ENCODE assay signal across 1 cellular context in genomic region chrX:48782795-48783194, GRCh38.
A peak's percentile ranks its signal among the peaks of the same experiment; 100 is the strongest.
TF ChIP-seq lines count a peak whose summit lies in the region.

No MANE protein-coding gene starts in this region.

TF ChIP-seq in K562, 482 proteins besides CTCF, POLR2A, EP300 and RAD21 (continued from another document):
- TF ChIP-seq ZBTB11 (CRISPR knock-in tag; IDR thresholded peaks at IDR 0.05) (peak in 1 of 3 experiments; percentile 80; a peak in 2 of 6 replicates), HOMEZ (CRISPR knock-in tag; IDR thresholded peaks at IDR 0.05) (no peak), CREM (IDR thresholded peaks at IDR 0.05; ENCODE audit: low read depth) (peak; percentile 79), HBP1 (CRISPR knock-in tag; IDR thresholded peaks at IDR 0.05) (no peak), PTBP1 (IDR thresholded peaks at IDR 0.05; ENCODE audit: low read depth, low read length) (peak; percentile 77; the same call in 1 of the 2 replicates), LEF1 (IDR thresholded peaks at IDR 0.05) (peak; percentile 97), SAFB2 (IDR thresholded peaks at IDR 0.05; ENCODE audit: borderline replicate concordance, low read depth, low read length, severe bottlenecking) (no peak), EP400 (IDR thresholded peaks at IDR 0.05) (no peak), STAT5A (IDR thresholded peaks at IDR 0.05; ENCODE audit: borderline replicate concordance, low read length) (peak; percentile 86), SIRT6 (IDR thresholded peaks at IDR 0.05; ENCODE audit: low read depth, low read length) (no peak), HMG20A (CRISPR knock-in tag; conservative IDR thresholded peaks at IDR 0.05) (no peak), NBN (IDR thresholded peaks at IDR 0.05; ENCODE audit: low read depth) (peak; percentile 66), TCF7L2 (IDR thresholded peaks at IDR 0.05; ENCODE audit: low read depth, low read length) (no peak), CXXC5 (CRISPR knock-in tag; IDR thresholded peaks at IDR 0.05) (peak; percentile 86), PHB (CRISPR knock-in tag; IDR thresholded peaks at IDR 0.05) (no peak), PURB (CRISPR knock-in tag; IDR thresholded peaks at IDR 0.05; ENCODE audit: low read depth) (no peak), MEF2A (IDR thresholded peaks at IDR 0.05; ENCODE audit: control insufficient read depth, low read depth, low read length) (peak; percentile 59; the same call in 1 of the 2 replicates), SFPQ (IDR thresholded peaks at IDR 0.05; ENCODE audit: low read depth, low read length) (no peak), HCFC1 (IDR thresholded peaks at IDR 0.05; ENCODE audit: low read depth, low read length) (no peak), PYGO2 (tag; IDR thresholded peaks at IDR 0.05) (peak; percentile 63; the same call in 1 of the 2 replicates), POLR2G (IDR thresholded peaks at IDR 0.05; ENCODE audit: low read depth, low read length) (peak; percentile 59), TRIM25 (IDR thresholded peaks at IDR 0.05; ENCODE audit: borderline replicate concordance) (no peak), CEBPB (tag; IDR thresholded peaks at IDR 0.05) (no peak), DNMT1 (IDR thresholded peaks at IDR 0.05) (no peak), MAFG (tag; conservative IDR thresholded peaks at IDR 0.05) (no peak), ZNF253 (CRISPR knock-in tag; conservative IDR thresholded peaks at IDR 0.05) (no peak), KLF16 (IDR thresholded peaks at IDR 0.05) (peak; percentile 96), NFIX (CRISPR knock-in tag; IDR thresholded peaks at IDR 0.05; ENCODE audit: low read depth) (no peak), CREBBP (IDR thresholded peaks at IDR 0.05; ENCODE audit: low read depth, low read length) (no peak), HDAC1 (IDR thresholded peaks at IDR 0.05) (peak; percentile 15 to 82; a peak in 2 of 4 replicates), E2F3 (CRISPR knock-in tag; IDR thresholded peaks at IDR 0.05) (0 out of 2 replicates have a peak, but pooled peaks have one; percentile 33), TCF15 (CRISPR knock-in tag; IDR thresholded peaks at IDR 0.05) (0 out of 2 replicates have a peak, but pooled peaks have one; percentile 12), NR2C1 (IDR thresholded peaks at IDR 0.05) (no peak), NR2C1 (tag; IDR thresholded peaks at IDR 0.05) (peak; percentile 43), ELK3 (CRISPR knock-in tag; IDR thresholded peaks at IDR 0.05) (no peak), LCOR (CRISPR knock-in tag; IDR thresholded peaks at IDR 0.05) (peak; percentile 89; the same call in 1 of the 2 replicates), RFX7 (CRISPR knock-in tag; IDR thresholded peaks at IDR 0.05) (no peak), CBX8 (IDR thresholded peaks at IDR 0.05; ENCODE audit: borderline replicate concordance, extremely low read depth, low read depth, low read length, poor library complexity, severe bottlenecking) (no peak), ZBTB12 (CRISPR knock-in tag; IDR thresholded peaks at IDR 0.05) (no peak), TEAD4 (IDR thresholded peaks at IDR 0.05; ENCODE audit: low read length) (peak; percentile 96), TEAD4 (CRISPR knock-in tag; IDR thresholded peaks at IDR 0.05; ENCODE audit: borderline replicate concordance) (no peak), NELFE (IDR thresholded peaks at IDR 0.05; ENCODE audit: insufficient read depth, insufficient read length) (no peak), CUX1 (CRISPR knock-in tag; IDR thresholded peaks at IDR 0.05) (0 out of 2 replicates have a peak, but pooled peaks have one; percentile 35), THRB (CRISPR knock-in tag; conservative IDR thresholded peaks at IDR 0.05) (no peak), ETV5 (CRISPR knock-in tag; IDR thresholded peaks at IDR 0.05; ENCODE audit: low read depth) (no peak), RBM17 (IDR thresholded peaks at IDR 0.05; ENCODE audit: borderline replicate concordance, low read depth, low read length) (no peak), ZNF316 (IDR thresholded peaks at IDR 0.05) (peak; percentile 63)
